ENCODE assay signal across 28 cellular contexts in the genomic region with DNA sequence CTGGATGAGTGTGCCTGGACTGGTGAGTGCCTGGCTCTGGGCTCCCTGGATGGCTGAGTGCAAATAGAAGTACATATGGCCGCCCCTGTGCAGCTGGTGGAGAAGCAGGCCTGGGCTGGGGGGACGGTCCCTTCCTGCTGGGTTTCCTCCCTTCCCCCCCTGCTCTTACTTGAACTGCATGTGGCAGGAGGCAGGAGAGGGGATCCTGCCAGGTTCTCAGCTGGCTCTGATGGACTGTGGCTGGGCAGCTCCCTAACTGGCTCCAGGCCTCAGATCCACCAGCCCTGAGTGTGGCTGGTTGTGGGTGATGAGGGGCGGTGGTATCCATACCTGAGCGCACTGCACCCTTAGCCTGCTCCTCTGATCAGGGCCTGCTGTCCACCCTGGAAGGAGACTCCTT. TPM values are rescaled to one million over a fixed set of nuclear protein-coding genes. Genes with fewer than 3 reads are reported as not detected.
DNase-seq lines count a peak whose midpoint lies in the region; ATAC-seq and FAIRE-seq lines count a peak whose summit lies in the region.
"Had no signal": no experiment of that assay in that cellular context is flagged by ENCODE, and none has a peak within 500 bp of the region (broad histone marks: within the 10 kb centered on the region; RNA-seq: fewer than 3 reads in every experiment).

No MANE protein-coding gene starts in this region.

- H3K27ac Mint-ChIP-seq in activated CD4-positive, alpha-beta memory T cell treated with anti-CD3 and anti-CD28 coated beads, Interleukin-2, amount 10 ng/mL, durations not matched to agents 7 days and 5 days = no peak overlapping the region
- H3K27ac Mint-ChIP-seq: activated CD4-positive, alpha-beta T cell treated with anti-CD3 and anti-CD28 coated beads, Interleukin-2, amount 10 ng/mL, durations not matched to agents 7 days and 5 days; activated naive CD4-positive, alpha-beta T cell treated with anti-CD3 and anti-CD28 coated beads, Interleukin-2, amount 10 ng/mL, durations not matched to agents 7 days and 5 days; activated T-helper 1 cell treated with anti-CD3 and anti-CD28 coated beads, Interleukin-12 subunit alpha, Interleukin-12 subunit beta, Interleukin-2, Interleukin-4 antibody, amounts not matched to agents 30 ng/mL and 10 ng/mL and 1 ng/mL, durations not matched to agents 14 hours and 24 hours and 36 hours; CD8-positive, alpha-beta T cell; naive thymus-derived CD4-positive, alpha-beta T cell had no signal

- H3K9me3 Mint-ChIP-seq in activated CD4-positive, alpha-beta memory T cell treated with anti-CD3 and anti-CD28 coated beads, Interleukin-2, amount 10 ng/mL, durations not matched to agents 7 days and 5 days = no peaks in the 10 kb centered on the region
- H3K9me3 Mint-ChIP-seq: activated CD4-positive, alpha-beta T cell treated with anti-CD3 and anti-CD28 coated beads, Interleukin-2, amount 10 ng/mL, durations not matched to agents 7 days and 5 days; activated naive CD4-positive, alpha-beta T cell treated with anti-CD3 and anti-CD28 coated beads, Interleukin-2, amount 10 ng/mL, durations not matched to agents 7 days and 5 days; CD8-positive, alpha-beta T cell had no signal

- POLR2A ChIA-PET in activated CD4-positive, alpha-beta memory T cell treated with anti-CD3 and anti-CD28 coated beads, Interleukin-2, amount 10 ng/mL, durations not matched to agents 7 days and 5 days (lab: Charles Lee) = no interaction called here

- H3K4me1 Mint-ChIP-seq in activated CD4-positive, alpha-beta memory T cell treated with anti-CD3 and anti-CD28 coated beads, Interleukin-2, amount 10 ng/mL, durations not matched to agents 7 days and 5 days = no peaks in the 10 kb centered on the region
- H3K4me1 Mint-ChIP-seq: activated CD4-positive, alpha-beta T cell treated with anti-CD3 and anti-CD28 coated beads, Interleukin-2, amount 10 ng/mL, durations not matched to agents 7 days and 5 days; activated naive CD4-positive, alpha-beta T cell treated with anti-CD3 and anti-CD28 coated beads, Interleukin-2, amount 10 ng/mL, durations not matched to agents 7 days and 5 days; naive thymus-derived CD4-positive, alpha-beta T cell had no signal

- FAIRE-seq in urothelium cell line (lab: Jason Lieb, UNC) = peak; percentile 5
- FAIRE-seq: frontal cortex, GM12878, H54, RCC 7860 had no signal

- ATAC-seq in right cardiac atrium (no peak), HG03097 (IDR thresholded peaks at IDR 0.05; ENCODE audit: low FRiP score, unreplicated experiment) (no peak)
- ATAC-seq: body of pancreas; CD8-positive, alpha-beta T cell; GM12878; naive thymus-derived CD4-positive, alpha-beta T cell; stimulated activated naive CD8-positive, alpha-beta T cell treated with anti-CD3 and anti-CD28 coated beads, Interleukin-15, Interleukin-2, amounts not matched to agents 100 U/mL and 50 U/mL, for 24 hours had no signal

- no peak overlapping the region for H3K4me3 ChIP-seq in right cardiac atrium (ENCODE audit: low read length)
- H3K4me3 ChIP-seq: body of pancreas, dorsolateral prefrontal cortex, GM12878, skin epidermis, thoracic aorta had no signal

- no peaks in the 10 kb centered on the region for H3K27me3 Mint-ChIP-seq in activated CD4-positive, alpha-beta memory T cell treated with anti-CD3 and anti-CD28 coated beads, Interleukin-2, amount 10 ng/mL, durations not matched to agents 7 days and 5 days
- H3K27me3 Mint-ChIP-seq: activated naive CD4-positive, alpha-beta T cell treated with anti-CD3 and anti-CD28 coated beads, Interleukin-2, amount 10 ng/mL, durations not matched to agents 7 days and 5 days had no signal

- no peaks in the 10 kb centered on the region for H3K4me1 ChIP-seq in right cardiac atrium (ENCODE audit: control insufficient read depth, insufficient read depth, low read length)
- H3K4me1 ChIP-seq: body of pancreas had no signal

- no peak overlapping the region for H3K4me3 Mint-ChIP-seq in activated CD4-positive, alpha-beta memory T cell treated with anti-CD3 and anti-CD28 coated beads, Interleukin-2, amount 10 ng/mL, durations not matched to agents 7 days and 5 days
- H3K4me3 Mint-ChIP-seq: activated CD4-positive, alpha-beta T cell treated with anti-CD3 and anti-CD28 coated beads, Interleukin-2, amount 10 ng/mL, durations not matched to agents 7 days and 5 days; activated naive CD4-positive, alpha-beta T cell treated with anti-CD3 and anti-CD28 coated beads, Interleukin-2, amount 10 ng/mL, durations not matched to agents 7 days and 5 days; activated T-helper 1 cell treated with anti-CD3 and anti-CD28 coated beads, Interleukin-12 subunit alpha, Interleukin-12 subunit beta, Interleukin-2, Interleukin-4 antibody, amounts not matched to agents 30 ng/mL and 10 ng/mL and 1 ng/mL, durations not matched to agents 14 hours and 24 hours and 36 hours; CD8-positive, alpha-beta T cell; naive thymus-derived CD4-positive, alpha-beta T cell had no signal

- no peaks in the 10 kb centered on the region for H3K27me3 ChIP-seq in right cardiac atrium (ENCODE audit: control insufficient read depth, insufficient read depth)
- H3K27me3 ChIP-seq: body of pancreas, dorsolateral prefrontal cortex had no signal

- H3K9me3 ChIP-seq in right cardiac atrium (ENCODE audit: control insufficient read depth, low read length) = no peaks in the 10 kb centered on the region
- H3K9me3 ChIP-seq: body of pancreas had no signal

- peak; percentile 36 for DNase-seq in cardiac septum (ENCODE audit: low spot score)
- DNase-seq in right cardiac atrium = no peak
- peak; percentile 12 for DNase-seq in activated CD4-positive, alpha-beta memory T cell treated with anti-CD3 and anti-CD28 coated beads, Interleukin-2, amount 10 ng/mL, durations not matched to agents 7 days and 5 days
- peak; percentile 27 for DNase-seq in medulla oblongata (ENCODE audit: extremely low spot score)
- DNase-seq in urothelium cell line (ENCODE audit: low spot score) = no peak
- no peak for DNase-seq in HuH-7.5 (ENCODE audit: low spot score)
- DNase-seq in stimulated activated CD8-positive, alpha-beta memory T cell treated with anti-CD3 and anti-CD28 coated beads, Interleukin-4, amount 100 ng/mL, for 48 hours = no peak
- DNase-seq: activated CD4-positive, alpha-beta T cell treated with anti-CD3 and anti-CD28 coated beads, Interleukin-2, amount 10 ng/mL, durations not matched to agents 7 days and 5 days; activated naive CD4-positive, alpha-beta T cell treated with anti-CD3 and anti-CD28 coated beads, Interleukin-2, amount 10 ng/mL, durations not matched to agents 7 days and 5 days; cerebellar nuclear complex; Kasumi-1; kidney glomerular epithelial cell; naive thymus-derived CD4-positive, alpha-beta T cell; NCI-H1436; occipital lobe; stimulated activated naive CD8-positive, alpha-beta T cell treated with anti-CD3 and anti-CD28 coated beads, Interleukin-15, Interleukin-2, amounts not matched to agents 100 U/mL and 50 U/mL, for 24 hours; T1000 had no signal

- 85% methylated on average over 4 of the region's 4 CpGs for WGBS in right cardiac atrium

- CTCF ChIA-PET in activated CD4-positive, alpha-beta memory T cell treated with anti-CD3 and anti-CD28 coated beads, Interleukin-2, amount 10 ng/mL, durations not matched to agents 7 days and 5 days (lab: Charles Lee) = no interaction called here

- intact Hi-C loops in cardiac septum (cut with DNase I) (no loop called here), right cardiac atrium (cut with DNase I) (no loop called here)

- H3K27ac ChIP-seq in right cardiac atrium (ENCODE audit: low read length) = no peak overlapping the region
- H3K27ac ChIP-seq: body of pancreas, dorsolateral prefrontal cortex, skin epidermis, thoracic aorta had no signal

- no peaks in the 10 kb centered on the region for H3K36me3 Mint-ChIP-seq in activated CD4-positive, alpha-beta memory T cell treated with anti-CD3 and anti-CD28 coated beads, Interleukin-2, amount 10 ng/mL, durations not matched to agents 7 days and 5 days (ENCODE audit: low read depth)
- H3K36me3 Mint-ChIP-seq: activated naive CD4-positive, alpha-beta T cell treated with anti-CD3 and anti-CD28 coated beads, Interleukin-2, amount 10 ng/mL, durations not matched to agents 7 days and 5 days; CD8-positive, alpha-beta T cell; naive thymus-derived CD4-positive, alpha-beta T cell had no signal

RNA-seq across cellular contexts. Expression of gene ADCY1, which starts 26.9 kb away (rescaled TPM):
- 2.9 TPM for total RNA-seq in cardiac septum
- 1 to 10 TPM; 3.0 to 5.9 (median 4.6) TPM for total RNA-seq in right cardiac atrium
- 2.2 TPM for polyA plus RNA-seq in right cardiac atrium
- 1 to 10 TPM; 3.9 to 4.3 TPM for total RNA-seq in activated CD4-positive, alpha-beta memory T cell treated with anti-CD3 and anti-CD28 coated beads, Interleukin-2, amount 10 ng/mL, durations not matched to agents 7 days and 5 days
- total RNA-seq: CD8-positive, alpha-beta T cell had no signal

Comparison
In these comparisons a context has a peak if more than half of its experiments do, and no peak if none do; other contexts are left out.
1. DNase-seq: peak in cardiac septum (single experiment), activated CD4-positive, alpha-beta memory T cell treated with anti-CD3 and anti-CD28 coated beads, Interleukin-2, amount 10 ng/mL, durations not matched to agents 7 days and 5 days (single experiment) and medulla oblongata (single experiment); none in right cardiac atrium (0 of 3), urothelium cell line (single experiment), HuH-7.5 (single experiment) and stimulated activated CD8-positive, alpha-beta memory T cell treated with anti-CD3 and anti-CD28 coated beads, Interleukin-4, amount 100 ng/mL, for 48 hours (single experiment).